In the genomic region with DNA sequence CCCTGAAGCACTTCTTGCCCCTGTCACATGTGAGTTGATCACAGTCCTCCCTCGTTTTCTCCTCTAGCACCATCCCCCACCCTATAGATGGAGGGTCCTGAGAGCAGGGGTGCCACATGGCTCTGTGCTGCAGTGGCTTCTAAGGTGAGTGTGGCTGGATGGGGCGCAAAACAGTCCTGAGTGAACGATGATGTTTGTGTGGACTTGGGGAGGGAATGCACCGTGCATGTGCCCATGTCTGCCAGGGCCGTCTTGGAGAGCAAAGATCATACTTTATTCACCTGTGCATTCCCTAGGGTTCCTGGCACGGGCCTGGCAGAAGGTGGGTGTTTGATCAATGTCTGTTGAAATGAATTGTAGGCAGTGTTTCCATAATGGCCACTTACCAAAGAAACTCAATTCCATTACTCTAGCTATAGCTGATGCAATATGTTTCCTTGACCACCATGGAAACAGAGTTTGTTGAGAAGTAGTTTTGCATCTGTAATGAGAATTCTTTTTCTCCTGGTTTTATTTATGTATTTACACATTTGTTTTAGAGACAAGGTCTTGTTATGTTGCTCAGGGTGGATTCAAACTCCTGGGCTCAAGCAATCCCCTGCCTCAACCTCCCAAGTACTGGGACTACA, we compare ENCODE assay signal across 1 cellular context.
TF ChIP-seq lines count a peak whose summit lies in the region.

No MANE protein-coding gene starts in this region.

TF ChIP-seq in H1, 55 proteins besides CTCF, POLR2A, EP300 and RAD21 (continued from another document):
- TF ChIP-seq GABPA (IDR thresholded peaks at IDR 0.05; ENCODE audit: borderline replicate concordance, insufficient read depth, low read length) = no peak
- TF ChIP-seq TAF7 (optimal IDR thresholded peaks at IDR 0.05; ENCODE audit: borderline replicate concordance, low read depth, low read length) = no peak
- TF ChIP-seq NRF1 (IDR thresholded peaks at IDR 0.05; ENCODE audit: low read depth, low read length) = no peak
- no peak for TF ChIP-seq EZH2 (IDR thresholded peaks at IDR 0.05; ENCODE audit: low read depth, low read length, severe bottlenecking)
- no peak for TF ChIP-seq CEBPB (IDR thresholded peaks at IDR 0.05; ENCODE audit: low read depth, low read length)
- TF ChIP-seq POU5F1 (IDR thresholded peaks at IDR 0.05; ENCODE audit: low read depth, low read length) = no peak
- no peak for TF ChIP-seq RXRA (IDR thresholded peaks at IDR 0.05; ENCODE audit: insufficient read depth, low read depth, low read length)
- no peak for TF ChIP-seq BRCA1 (IDR thresholded peaks at IDR 0.05; ENCODE audit: low read depth, low read length)
- TF ChIP-seq CHD1 (IDR thresholded peaks at IDR 0.05; ENCODE audit: low read depth, low read length) = no peak
- TF ChIP-seq TEAD4 (IDR thresholded peaks at IDR 0.05; ENCODE audit: low read depth, low read length) = no peak
- TF ChIP-seq CHD2 (IDR thresholded peaks at IDR 0.05; ENCODE audit: low read length) = no peak
- no peak for TF ChIP-seq BACH1 (IDR thresholded peaks at IDR 0.05; ENCODE audit: low read length)
